In genomic region chr2:112644155-112644932, GRCh38 we compare ENCODE assay signal across 8 cellular contexts. TPM values are rescaled to one million over a fixed set of nuclear protein-coding genes. Genes with fewer than 3 reads are reported as not detected.
DNase-seq lines count a peak whose midpoint lies in the region; ATAC-seq and TF ChIP-seq lines count a peak whose summit lies in the region.

No MANE protein-coding gene starts in this region.

- peaks cover 30% of the 10 kb centered on the region for H3K36me3 Mint-ChIP-seq in T-cell

- intact Hi-C loops in psoas muscle (cut with DNase I) = loop anchor here in 1 of 2 donors (5.0 kb wide), 1 partner anchor 38 kb away; no protein-coding TSS in a partner anchor

- ATAC-seq in T-cell (replicated peaks in 1 of 4) (no peak), psoas muscle (no peak), HG03354 (IDR thresholded peaks at IDR 0.05; ENCODE audit: poor library complexity, severe bottlenecking, unreplicated experiment) (no peak)

- H3K27me3 ChIP-seq in psoas muscle (ENCODE audit: insufficient read depth in 3 of 3, low read length in 2 of 3) = no peaks in the 10 kb centered on the region

- TF ChIP-seq CTCF in fibroblast of villous mesenchyme (IDR thresholded peaks at IDR 0.05; ENCODE audit: insufficient read depth, low read depth, low read length) = no peak
- TF ChIP-seq CTCF in psoas muscle (IDR thresholded peaks at IDR 0.05) = no peak

- H3K4me1 Mint-ChIP-seq in T-cell = peaks cover 42 to 51% (median 44%) of the 10 kb centered on the region in 3 donors

- H3K27ac Mint-ChIP-seq in T-cell = peak overlapping the region; percentile 86 to 91

- no peaks in the 10 kb centered on the region for H3K9me3 ChIP-seq in psoas muscle

- H3K4me3 ChIP-seq in fibroblast of villous mesenchyme (ENCODE audit: low read depth, low read length) = peak overlapping the region; percentile 94
- peak overlapping the region; percentile 99 for H3K4me3 ChIP-seq in psoas muscle

- peak; percentile 20 for DNase-seq in NCI-H510A treated with DMSO at 0.1 percent for 48 hours (lab: John Stamatoyannopoulos, UW)
- no peak for DNase-seq in NCI-H510A (lab: John Stamatoyannopoulos, UW)
- no peak for DNase-seq in T-cell
- DNase-seq in fibroblast of villous mesenchyme (ENCODE audit: low read depth) = no peak
- DNase-seq in psoas muscle = no peak
- no peak for DNase-seq in NCI-H1694 (lab: John Stamatoyannopoulos, UW)
- DNase-seq in effector CD4-positive, alpha-beta T cell = no peak

- H3K4me3 Mint-ChIP-seq in T-cell = peak overlapping the region; percentile 85 to 92 (median 85)

- 35 to 43% (median 35%) methylated on average over 11 of the region's 11 CpGs for WGBS in psoas muscle, 3 donors

- no peaks in the 10 kb centered on the region for H3K9me3 Mint-ChIP-seq in T-cell

- H3K36me3 ChIP-seq in psoas muscle (ENCODE audit: insufficient read depth in 1 of 2, low read depth in 1 of 2) = peaks cover 3 to 33% of the 10 kb centered on the region in 2 donors

- peaks cover 38% of the 10 kb centered on the region for H3K4me1 ChIP-seq in psoas muscle

- peak overlapping the region; percentile 95 for H3K27ac ChIP-seq in psoas muscle

- CTCF ChIA-PET in T-cell (lab: Charles Lee) = interaction anchor here in 1 of 2 donors (0.6 to 4.6 kb wide), 8 partner anchors 10 to 384 kb away, joined by 3 to 26 read pairs (median 8); no protein-coding TSS in a partner anchor

- H3K27me3 Mint-ChIP-seq in T-cell = no peaks in the 10 kb centered on the region

- POLR2A ChIA-PET in T-cell (lab: Charles Lee) = interaction anchor here (0.6 to 1.7 kb wide), 6 partner anchors 12 to 1434 kb away, joined by 3 to 6 read pairs (median 4); no protein-coding TSS in a partner anchor

RNA-seq across cellular contexts. Expression of gene SLC20A1, which starts 1.4 kb away (rescaled TPM):
- 100 to 1,000 TPM in 2 of 5 donors, 10 to 100 TPM in 3; 65.8 to 135 (median 83.0) TPM for total RNA-seq in T-cell
- total RNA-seq in fibroblast of villous mesenchyme = 66.0 and 96.3 TPM in 2 replicates
- total RNA-seq in psoas muscle = 10 to 100 TPM; 11.8 to 23.6 (median 17.8) TPM
- 10 to 100 TPM; 11.1 to 37.1 (median 16.0) TPM for polyA plus RNA-seq in psoas muscle

RNA-seq across cellular contexts. Expression of gene CHCHD5, which starts 59.9 kb away (rescaled TPM):
- total RNA-seq in T-cell (10 to 100 TPM; 16.4 to 30.1 (median 24.7) TPM), fibroblast of villous mesenchyme (3.9 and 7.4 TPM in 2 replicates), psoas muscle (10 to 100 TPM; 28.3 to 37.3 (median 32.8) TPM)
- 10 to 100 TPM; 30.4 to 47.8 (median 30.7) TPM for polyA plus RNA-seq in psoas muscle
